In genomic region chr14:60349663-60350365, GRCh38 we compare ENCODE assay signal across 9 cellular contexts.
DNase-seq lines count a peak whose midpoint lies in the region; ATAC-seq and TF ChIP-seq lines count a peak whose summit lies in the region.
"Had no signal": no experiment of that assay in that cellular context is flagged by ENCODE, and none has a peak within 500 bp of the region (broad histone marks: within the 10 kb centered on the region; RNA-seq: fewer than 3 reads in every experiment).

No MANE protein-coding gene starts in this region.

- CTCF ChIA-PET in HCT116 (lab: Charles Lee) = interaction anchor here (0.6 to 5.2 kb wide), 19 partner anchors 10 to 939 kb away, joined by 3 to 48 read pairs (median 5); no protein-coding TSS in a partner anchor

- TF ChIP-seq RAD21 in HCT116 (IDR thresholded peaks at IDR 0.05; ENCODE audit: low read depth) = peak; percentile 65

- RAD21 ChIA-PET in HCT116 (lab: Charles Lee; ENCODE audit: low non-redundant PET in 1 of 2, low total read pairs in 2 of 2, uncharacterized antibody in 2 of 2, unreplicated experiment in 2 of 2) = interaction anchor here in 1 of 2 experiments (0.7 to 1.4 kb wide), 2 partner anchors 84 to 193 kb away, joined by 3 read pairs; no protein-coding TSS in a partner anchor

- H3K4me1 ChIP-seq in HCT116 (ENCODE audit: control insufficient read depth in 1 of 2, insufficient read depth in 2 of 2, low read length in 2 of 2) (no peaks in the 10 kb centered on the region), prostate gland (replicated peaks) (no peaks in the 10 kb centered on the region)

- no peak overlapping the region for H3K4me3 Mint-ChIP-seq in glutamatergic neuron (ENCODE audit: unreplicated experiment)
- H3K4me3 Mint-ChIP-seq: stimulated activated naive CD8-positive, alpha-beta T cell treated with anti-CD3 and anti-CD28 coated beads, Interleukin-15, Interleukin-2, amounts not matched to agents 100 ng/mL and 50 ng/mL, for 24 hours had no signal

- peak; percentile 54 for ATAC-seq in Right ventricle myocardium inferior
- ATAC-seq in HCT116 = peak; percentile 90

- no peaks in the 10 kb centered on the region for H3K27me3 Mint-ChIP-seq in glutamatergic neuron (ENCODE audit: unreplicated experiment)

- no peak overlapping the region for H3K27ac Mint-ChIP-seq in glutamatergic neuron (ENCODE audit: unreplicated experiment)
- H3K27ac Mint-ChIP-seq: stimulated activated naive CD8-positive, alpha-beta T cell treated with anti-CD3 and anti-CD28 coated beads, Interleukin-15, Interleukin-2, amounts not matched to agents 100 ng/mL and 50 ng/mL, for 24 hours had no signal

- 61% methylated on average over 8 of the region's 8 CpGs for WGBS in prostate gland

- no peak overlapping the region for H2AFZ ChIP-seq in HCT116 (ENCODE audit: low read depth, low read length, poor library complexity, severe bottlenecking)

- no peaks in the 10 kb centered on the region for H3K9me3 Mint-ChIP-seq in glutamatergic neuron (ENCODE audit: unreplicated experiment)
- H3K9me3 Mint-ChIP-seq: stimulated activated naive CD8-positive, alpha-beta T cell treated with anti-CD3 and anti-CD28 coated beads, Interleukin-15, Interleukin-2, amounts not matched to agents 100 ng/mL and 50 ng/mL, for 24 hours had no signal

- H3K27me3 ChIP-seq in HCT116 (ENCODE audit: insufficient read depth, low read length) = no peaks in the 10 kb centered on the region
- H3K27me3 ChIP-seq in prostate gland (replicated peaks; ENCODE audit: insufficient read depth) = no peaks in the 10 kb centered on the region

- no peaks in the 10 kb centered on the region for H3K79me2 ChIP-seq in HCT116 (ENCODE audit: insufficient read depth, low read length)

- H3K9me3 ChIP-seq in HCT116 (ENCODE audit: control insufficient read depth in 1 of 2, insufficient read depth in 1 of 2, low read depth in 1 of 2, low read length in 2 of 2) (no peaks in the 10 kb centered on the region), prostate gland (no peaks in the 10 kb centered on the region)

- H3K36me3 Mint-ChIP-seq in glutamatergic neuron (ENCODE audit: unreplicated experiment) = no peaks in the 10 kb centered on the region

- H3K9ac ChIP-seq in HCT116 (ENCODE audit: low read length) = no peak overlapping the region

- TF ChIP-seq CTCF in HCT116 (IDR thresholded peaks at IDR 0.05 in 2 of 3, conservative IDR thresholded peaks at IDR 0.05 in 1 of 3; ENCODE audit: borderline replicate concordance in 1 of 3, insufficient read depth in 1 of 3, low read depth in 2 of 3, low read length in 2 of 3) = peak; percentile 57 to 78 (median 64)
- TF ChIP-seq CTCF in VCaP (conservative IDR thresholded peaks at IDR 0.05) = peak; percentile 80
- TF ChIP-seq CTCF in glutamatergic neuron (IDR thresholded peaks at IDR 0.05; ENCODE audit: partially characterized antibody, unreplicated experiment) = peak; percentile 86
- peak; percentile 10 to 72 (median 60) for TF ChIP-seq CTCF in prostate gland (IDR thresholded peaks at IDR 0.05)

- POLR2A ChIA-PET in HCT116 (lab: Charles Lee) = interaction anchor here (0.8 kb wide), 1 partner anchor 212 kb away, joined by 4 read pairs; no protein-coding TSS in a partner anchor

- no peaks in the 10 kb centered on the region for H3K9me2 ChIP-seq in HCT116 (ENCODE audit: insufficient read depth)

- no peak overlapping the region for H3K4me2 ChIP-seq in HCT116 (ENCODE audit: low read length)

- no TSS peak for BruUV-seq in HCT116 (replicated peaks; lab: Mats Ljungman, UMichigan)

- H4K20me1 ChIP-seq in HCT116 (ENCODE audit: insufficient read depth) = no peaks in the 10 kb centered on the region

- H3K36me3 ChIP-seq in HCT116 (ENCODE audit: control insufficient read depth in 1 of 2, insufficient read depth in 2 of 2, low read length in 2 of 2) (no peaks in the 10 kb centered on the region), prostate gland (no peaks in the 10 kb centered on the region)

- H3K4me3 ChIP-seq in HCT116 (replicated peaks in 1 of 2; ENCODE audit: low read depth in 1 of 2, low read length in 2 of 2) = no peak overlapping the region
- H3K4me3 ChIP-seq in prostate gland = no peak overlapping the region

- H3K27ac ChIP-seq in HCT116 (ENCODE audit: low read depth, low read length) (no peak overlapping the region), VCaP (no peak overlapping the region), prostate gland (no peak overlapping the region)

- peaks cover 6% of the 10 kb centered on the region for H3K4me1 Mint-ChIP-seq in glutamatergic neuron (ENCODE audit: low read depth, unreplicated experiment)

- intact Hi-C loops in Right ventricle myocardium inferior (cut with DNase I) = loop anchor here (5.0 to 10.0 kb wide), 2 partner anchors 212 to 905 kb away; no protein-coding TSS in a partner anchor
- intact Hi-C loops in cardiac septum (cut with DNase I) = loop anchor here (5.0 kb wide), 1 partner anchor 212 kb away; no protein-coding TSS in a partner anchor
- intact Hi-C loops in HCT116 (cut with micrococcal nuclease) = loop anchor here (1.0 kb wide), 3 partner anchors 138 to 902 kb away; no protein-coding TSS in a partner anchor
- intact Hi-C loops in prostate gland (cut with DNase I) = loop anchor here (10.0 kb wide), 1 partner anchor 905 kb away; no protein-coding TSS in a partner anchor

- TF ChIP-seq POLR2A in HCT116 (IDR thresholded peaks at IDR 0.05; ENCODE audit: borderline replicate concordance, extremely low read depth, insufficient read depth, insufficient read length) (no peak), prostate gland (IDR thresholded peaks at IDR 0.05) (no peak)

- DNase-seq in Right ventricle myocardium inferior (ENCODE audit: missing footprints) (no peak), cardiac septum (ENCODE audit: low spot score) (no peak), HCT116 (ENCODE audit: low read depth, low spot score) (peak; percentile 39), NCI-H187 (lab: John Stamatoyannopoulos, UW) (peak; percentile 19 to 22), glutamatergic neuron (peak; percentile 24), prostate gland (ENCODE audit: low spot score) (peak; percentile 62)
- no peak for DNase-seq in central memory CD4-positive, alpha-beta T cell

TF ChIP-seq in HCT116, 20 proteins besides CTCF, POLR2A, EP300 and RAD21:
- no peak for TF ChIP-seq TCF7L2 (IDR thresholded peaks at IDR 0.05; ENCODE audit: borderline replicate concordance, extremely low read depth, insufficient read depth, insufficient read length)
- TF ChIP-seq ELF1 (IDR thresholded peaks at IDR 0.05; ENCODE audit: borderline replicate concordance, low read depth) = no peak
- no peak for TF ChIP-seq MAX (IDR thresholded peaks at IDR 0.05)

Comparison
In these comparisons a context has a peak if more than half of its experiments do, and no peak if none do; other contexts are left out.
1. DNase-seq: peak in HCT116 (single experiment), NCI-H187 (2 of 2), glutamatergic neuron (single experiment) and prostate gland (single experiment); none in Right ventricle myocardium inferior (single experiment), cardiac septum (single experiment) and central memory CD4-positive, alpha-beta T cell (single experiment).
2. Peak in every context shown above with its lines, with median percentiles within 50 percentile points of each other: CTCF ChIP-seq.